Comparison of ENCODE assay signal across 9 cellular contexts in the genomic region with DNA sequence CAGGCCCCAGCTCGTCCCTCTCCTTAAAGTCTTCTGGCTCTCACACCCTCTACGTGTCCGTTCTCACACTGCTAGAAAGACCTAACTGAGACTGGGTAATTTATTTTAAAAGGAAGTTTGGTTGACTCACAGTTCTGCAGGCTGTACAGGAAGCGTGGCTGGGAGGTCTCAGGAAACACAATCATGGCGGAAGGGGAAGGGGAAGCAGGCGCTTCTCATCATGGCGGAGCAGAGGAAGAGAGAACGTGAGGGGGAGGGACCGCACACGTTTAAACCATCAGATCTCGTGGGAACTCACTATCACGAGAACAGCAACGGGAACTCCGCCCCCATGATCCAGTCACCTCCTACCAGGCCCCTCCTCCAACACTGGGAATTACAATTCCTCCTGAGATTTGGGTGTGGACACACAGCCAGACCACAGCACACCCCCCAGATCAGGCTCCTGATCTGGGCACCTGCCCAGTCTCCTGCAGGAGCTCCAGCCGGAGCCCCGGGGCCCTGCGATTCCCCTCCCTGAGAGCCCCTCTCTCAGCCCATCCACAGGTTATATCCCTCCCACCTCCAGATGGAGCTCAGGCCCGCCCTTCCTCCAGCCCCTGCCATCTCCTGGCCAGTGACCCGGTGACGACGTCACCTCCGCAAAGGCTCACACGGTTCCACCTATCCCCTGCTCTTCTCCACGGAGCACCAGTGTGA.
DNase-seq lines count a peak whose midpoint lies in the region; ATAC-seq lines count a peak whose summit lies in the region.
"Had no signal": no experiment of that assay in that cellular context is flagged by ENCODE, and none has a peak within 500 bp of the region (broad histone marks: within the 10 kb centered on the region; RNA-seq: fewer than 3 reads in every experiment).

No MANE protein-coding gene starts in this region.

- ATAC-seq in GM19328 (IDR thresholded peaks at IDR 0.05; ENCODE audit: unreplicated experiment), result peak; percentile 63
- ATAC-seq in right cardiac atrium, result peak; percentile 75 to 81

- peak; percentile 91 for DNase-seq in NCI-H146 (lab: John Stamatoyannopoulos, UW)
- peak; percentile 75 for DNase-seq in activated CD8-positive, alpha-beta memory T cell treated with anti-CD3 and anti-CD28 coated beads, Interleukin-2, amount 50 U/mL, for 4 hours
- DNase-seq in right cardiac atrium, result peak; percentile 65 to 83 (median 81)
- peak; percentile 46 for DNase-seq in stimulated activated CD8-positive, alpha-beta memory T cell treated with anti-CD3 and anti-CD28 coated beads, Interleukin-12 subunit alpha, Interleukin-12 subunit beta, amount 100 ng/mL, for 1 hour (ENCODE audit: low read depth)
- DNase-seq in amygdala (lab: John Stamatoyannopoulos, UW), result no peak
- DNase-seq in DMS 273 (lab: John Stamatoyannopoulos, UW; ENCODE audit: unreplicated experiment), result no peak
- no peak for DNase-seq in NCI-H2029 treated with DMSO at 0.1 percent for 48 hours (lab: John Stamatoyannopoulos, UW)

- WGBS in right cardiac atrium, result 53% methylated on average over 24 of the region's 24 CpGs

- H3K4me1 ChIP-seq in right cardiac atrium (ENCODE audit: control insufficient read depth, insufficient read depth, low read length), result no peaks in the 10 kb centered on the region

- intact Hi-C loops in right cardiac atrium (cut with DNase I), result no loop called here

- no peaks in the 10 kb centered on the region for H3K9me3 ChIP-seq in right cardiac atrium (ENCODE audit: control insufficient read depth, low read length)

- peak overlapping the region; percentile 52 for H3K4me3 ChIP-seq in right cardiac atrium (ENCODE audit: low read length)

- H3K27me3 ChIP-seq in right cardiac atrium (ENCODE audit: control insufficient read depth, insufficient read depth), result no peaks in the 10 kb centered on the region

- H3K27ac ChIP-seq in right cardiac atrium (ENCODE audit: low read length), result peak overlapping the region; percentile 55
- H3K27ac ChIP-seq: VCaP had no signal

Comparison
In these comparisons a context has a peak if more than half of its experiments do, and no peak if none do; other contexts are left out.
1. DNase-seq: peak in NCI-H146 (single experiment), activated CD8-positive, alpha-beta memory T cell treated with anti-CD3 and anti-CD28 coated beads, Interleukin-2, amount 50 U/mL, for 4 hours (single experiment), right cardiac atrium (3 of 3) and stimulated activated CD8-positive, alpha-beta memory T cell treated with anti-CD3 and anti-CD28 coated beads, Interleukin-12 subunit alpha, Interleukin-12 subunit beta, amount 100 ng/mL, for 1 hour (single experiment); none in amygdala (0 of 56), DMS 273 (single experiment) and NCI-H2029 treated with DMSO at 0.1 percent for 48 hours (single experiment).